ENCODE assay signal across 8 cellular contexts in the genomic region with DNA sequence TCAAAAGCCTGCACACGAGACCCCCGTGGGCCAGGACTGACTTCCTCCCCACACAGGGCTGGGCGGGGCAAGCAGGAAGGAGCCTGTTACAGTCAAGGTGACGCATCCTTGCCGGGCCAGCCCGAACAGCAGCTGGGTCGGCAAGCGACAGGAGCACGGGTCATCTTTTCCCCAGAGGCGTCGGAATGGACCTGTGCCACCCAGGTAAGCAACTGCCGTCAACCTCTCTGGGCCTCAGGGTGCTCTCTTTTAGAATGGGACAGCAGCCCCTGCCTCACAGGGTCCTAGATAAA. TPM values are rescaled to one million over a fixed set of nuclear protein-coding genes. Genes with fewer than 3 reads are reported as not detected.
A peak's percentile ranks its signal among the peaks of the same experiment; 100 is the strongest.
DNase-seq lines count a peak whose midpoint lies in the region; ATAC-seq and TF ChIP-seq lines count a peak whose summit lies in the region.

TSS of gene CYTH4 (plus strand) at position 124 of the 293 bp plus-strand sequence. CDS start at position 186, 62 bp downstream.

- peak within 1 kb of the TSS in 7 of 12 donors; percentile 15 to 94 (median 43) for H3K27ac ChIP-seq in heart left ventricle

- H2AFZ ChIP-seq in Loucy (ENCODE audit: low read length): 0 out of 2 replicates have a peak within 1 kb of the TSS, but pooled peaks have one; percentile 59

- no peaks in the 10 kb centered on the region for H3K9me3 ChIP-seq in Loucy (ENCODE audit: insufficient read depth, low read depth, low read length)
- H3K9me3 ChIP-seq in heart left ventricle: no peaks in the 10 kb centered on the region

- TF ChIP-seq POLR2A in heart left ventricle (IDR thresholded peaks at IDR 0.05): peak in 1 of 2 donors; percentile 11

- no peaks in the 10 kb centered on the region for H4K20me1 ChIP-seq in Loucy (ENCODE audit: insufficient read depth, low read length, poor library complexity, severe bottlenecking)

- peak; percentile 25 to 63 (median 43) for ATAC-seq in heart left ventricle

- H3K4me1 ChIP-seq in Loucy (ENCODE audit: insufficient read depth, low read length, poor library complexity, severe bottlenecking) (peaks cover 66% of the 10 kb centered on the region), heart left ventricle (peaks cover 0 to 57% (median 0%) of the 10 kb centered on the region in 12 donors)

- H3K27me3 ChIP-seq in Loucy (ENCODE audit: insufficient read depth, low read length, poor library complexity, severe bottlenecking) (no peaks in the 10 kb centered on the region), heart left ventricle (peaks cover 0 to 59% (median 4%) of the 10 kb centered on the region in 9 donors)

- H3F3A ChIP-seq in Loucy (ENCODE audit: low read depth): no peaks in the 10 kb centered on the region

- TF ChIP-seq CTCF in GM10266 (IDR thresholded peaks at IDR 0.05; ENCODE audit: control insufficient read depth, insufficient read depth, low read depth, missing control alignments) (no peak), Loucy (conservative IDR thresholded peaks at IDR 0.05; ENCODE audit: low read length) (no peak), heart left ventricle (IDR thresholded peaks at IDR 0.05) (no peak)

- DNase-seq in GM10266 (ENCODE audit: extremely low spot score) (peak; percentile 67), heart left ventricle (peak; percentile 47 to 86 (median 73)), AG08396 (ENCODE audit: low spot score) (no peak), Kasumi-1 (lab: John Stamatoyannopoulos, UW) (no peak), kidney glomerular epithelial cell (lab: John Stamatoyannopoulos, UW) (no peak)
- DNase-seq in activated CD8-positive, alpha-beta memory T cell treated with anti-CD3 and anti-CD28 coated beads, Interleukin-2, amount 50 U/mL, for 48 hours: peak; percentile 86
- DNase-seq in stimulated activated CD4-positive, alpha-beta T cell treated with anti-CD3 and anti-CD28 coated beads, Interleukin-4, amount 100 ng/mL, for 48 hours (ENCODE audit: low read depth in 2 of 2): peak; percentile 64 to 74

- WGBS in heart left ventricle, 4 donors: 39 to 71% (median 49%) methylated on average over 6 to 12 of the region's 12 CpGs

- peaks cover 53% of the 10 kb centered on the region for H3K79me2 ChIP-seq in Loucy (ENCODE audit: insufficient read depth, low read length)

- no peaks in the 10 kb centered on the region; the same call in 1 of the 2 replicates for H3K36me3 ChIP-seq in Loucy (ENCODE audit: insufficient read depth, low read length)
- peaks cover 0 to 14% (median 0%) of the 10 kb centered on the region in 9 donors for H3K36me3 ChIP-seq in heart left ventricle

- no peaks in the 10 kb centered on the region for H3K9me2 ChIP-seq in Loucy (replicated peaks; ENCODE audit: low read depth, low read length)

- H3K9ac ChIP-seq in Loucy (ENCODE audit: low read depth, low read length, poor library complexity, severe bottlenecking): peak within 1 kb of the TSS; percentile 89

- H3K4me3 ChIP-seq in Loucy (ENCODE audit: low read length, poor library complexity, severe bottlenecking) (peak within 1 kb of the TSS; percentile 84), heart left ventricle (peak within 1 kb of the TSS in 10 of 12 donors; percentile 0 to 73 (median 42))

- peak within 1 kb of the TSS; percentile 98 for H3K4me2 ChIP-seq in Loucy (ENCODE audit: low read depth, low read length, poor library complexity, severe bottlenecking)

- intact Hi-C loops in heart left ventricle (cut with DNase I): no loop called here

RNA-seq across cellular contexts. Expression of gene CYTH4, which starts in this region (rescaled TPM):
- total RNA-seq in heart left ventricle: 10 to 100 TPM in 2 of 9 donors, 1 to 10 TPM in 7; 2.5 to 57.8 (median 4.4) TPM
- 1 to 10 TPM; 2.4 to 2.5 TPM for polyA plus RNA-seq in heart left ventricle

Comparison
In these comparisons a context has a peak if more than half of its experiments do, and no peak if none do; other contexts are left out.
1. DNase-seq: peak in GM10266 (single experiment), activated CD8-positive, alpha-beta memory T cell treated with anti-CD3 and anti-CD28 coated beads, Interleukin-2, amount 50 U/mL, for 48 hours (single experiment), heart left ventricle (5 of 5) and stimulated activated CD4-positive, alpha-beta T cell treated with anti-CD3 and anti-CD28 coated beads, Interleukin-4, amount 100 ng/mL, for 48 hours (2 of 2); none in AG08396 (single experiment), Kasumi-1 (0 of 2) and kidney glomerular epithelial cell (single experiment).